ENCODE assay signal across 21 cellular contexts in the genomic region with DNA sequence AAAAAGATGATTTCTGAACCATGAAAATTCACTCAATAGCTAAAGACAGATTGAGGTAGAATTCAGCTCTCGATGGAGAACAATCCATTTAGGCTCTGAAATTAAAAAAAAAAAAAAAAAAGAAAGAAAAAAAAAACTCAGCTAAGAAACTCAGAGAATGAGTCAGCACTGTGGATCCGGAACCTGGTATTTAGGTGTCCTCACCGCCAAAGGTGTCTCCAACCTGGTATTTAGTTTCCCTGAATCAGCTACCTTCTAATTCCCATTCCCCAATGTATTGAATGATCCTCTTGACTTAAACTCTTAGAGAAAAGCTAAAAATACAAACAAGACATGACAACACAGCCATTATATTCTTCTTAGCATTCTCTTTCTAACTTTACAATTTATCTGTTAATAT.
DNase-seq lines count a peak whose midpoint lies in the region; ATAC-seq, FAIRE-seq and TF ChIP-seq lines count a peak whose summit lies in the region.
"Had no signal": no experiment of that assay in that cellular context is flagged by ENCODE, and none has a peak within 500 bp of the region (broad histone marks: within the 10 kb centered on the region; RNA-seq: fewer than 3 reads in every experiment).

No MANE protein-coding gene starts in this region.

- TF ChIP-seq POLR2A in breast epithelium (IDR thresholded peaks at IDR 0.05), result no peak
- TF ChIP-seq POLR2A in K562 (conservative IDR thresholded peaks at IDR 0.05), result no peak
- no peak for TF ChIP-seq POLR2A in HepG2 (IDR thresholded peaks at IDR 0.05; ENCODE audit: insufficient read depth in 1 of 2, low read depth in 2 of 2, low read length in 2 of 2)

- no peak for TF ChIP-seq RAD21 in K562 (CRISPR knock-in tag; conservative IDR thresholded peaks at IDR 0.05 in 1 of 2, IDR thresholded peaks at IDR 0.05 in 1 of 2)
- no peak for TF ChIP-seq RAD21 in HepG2 (CRISPR knock-in tag; IDR thresholded peaks at IDR 0.05)

- H3K79me2 ChIP-seq in K562 (ENCODE audit: control insufficient read depth, insufficient read depth, low read length) (no peaks in the 10 kb centered on the region), HepG2 (ENCODE audit: insufficient read depth, low read length) (no peaks in the 10 kb centered on the region)

- POLR2A ChIA-PET in MCF 10A (lab: Yijun Ruan, JAX) (interaction anchor here (0.7 to 4.6 kb wide), 4 partner anchors 11 to 168 kb away, joined by 4 to 62 read pairs (median 4); a partner anchor contains a TSS), K562 (lab: Yijun Ruan, JAX) (interaction anchor here (1.0 kb wide), 1 partner anchor 11 kb away, joined by 3 read pairs; no protein-coding TSS in a partner anchor), HepG2 (lab: Yijun Ruan, JAX) (no interaction called here), A673 (lab: Charles Lee; ENCODE audit: low non-redundant PET) (no interaction called here)

- H3K27me3 ChIP-seq in breast epithelium (no peaks in the 10 kb centered on the region), K562 (ENCODE audit: control insufficient read depth in 2 of 2, insufficient read depth in 2 of 2, low read length in 2 of 2) (peaks cover 0 to 2% of the 10 kb centered on the region in 2 experiments; a peak in 1 of 5 replicates), HepG2 (ENCODE audit: control insufficient read depth in 1 of 2, insufficient read depth in 2 of 2, low read length in 2 of 2) (no peaks in the 10 kb centered on the region), WERI-Rb-1 (ENCODE audit: insufficient read depth, low read depth, severe bottlenecking) (no peaks in the 10 kb centered on the region), A673 (replicated peaks; ENCODE audit: insufficient read depth, low read depth, low read length, poor library complexity) (no peaks in the 10 kb centered on the region)

- H3K4me1 ChIP-seq in breast epithelium (no peaks in the 10 kb centered on the region), K562 (replicated peaks in 1 of 2; ENCODE audit: control insufficient read depth in 2 of 2, insufficient read depth in 2 of 2, low read length in 2 of 2) (no peaks in the 10 kb centered on the region), HepG2 (ENCODE audit: insufficient read depth, low read length) (peaks cover 55% of the 10 kb centered on the region), A673 (ENCODE audit: insufficient read depth, low read length, poor library complexity, severe bottlenecking) (no peaks in the 10 kb centered on the region)

- H3K9me3 Mint-ChIP-seq in MCF 10A (ENCODE audit: unreplicated experiment), result no peaks in the 10 kb centered on the region

- peak; percentile 6 for FAIRE-seq in K562 (lab: Jason Lieb, UNC)
- no peak for FAIRE-seq in HepG2 (lab: Jason Lieb, UNC)
- FAIRE-seq: GM18507, HTR-8/SVneo had no signal

- no peak overlapping the region for H3K27ac Mint-ChIP-seq in MCF 10A (ENCODE audit: low read depth, unreplicated experiment)

- H3K4me3 Mint-ChIP-seq in MCF 10A (ENCODE audit: unreplicated experiment), result no peak overlapping the region

- TF ChIP-seq CTCF in MCF 10A (IDR thresholded peaks at IDR 0.05; ENCODE audit: unreplicated experiment) (no peak), breast epithelium (IDR thresholded peaks at IDR 0.05) (no peak), K562 (IDR thresholded peaks at IDR 0.05 in 2 of 3, conservative IDR thresholded peaks at IDR 0.05 in 1 of 3; ENCODE audit: insufficient read depth in 2 of 3, low read depth in 1 of 3, low read length in 3 of 3) (no peak), HepG2 (CRISPR knock-in tag; IDR thresholded peaks at IDR 0.05) (no peak), WERI-Rb-1 (IDR thresholded peaks at IDR 0.05; ENCODE audit: low read depth, low read length) (no peak), A673 (conservative IDR thresholded peaks at IDR 0.05; ENCODE audit: low read depth, low read length) (no peak)

- no peaks in the 10 kb centered on the region for H3K9me1 ChIP-seq in K562 (ENCODE audit: control insufficient read depth, insufficient read depth, low read length)

- BruUV-seq in MCF 10A (replicated peaks; lab: Mats Ljungman, UMichigan), result no TSS peak
- BruUV-seq in K562 (replicated peaks; lab: Mats Ljungman, UMichigan), result no TSS peak
- no TSS peak for BruUV-seq in HepG2 (replicated peaks; lab: Mats Ljungman, UMichigan)
- no TSS peak for BruUV-seq in A673 (replicated peaks; lab: Mats Ljungman, UMichigan)

- H3K27ac ChIP-seq in breast epithelium (no peak overlapping the region), K562 (ENCODE audit: extremely low read depth, low read depth, low read length) (no peak overlapping the region), HepG2 (ENCODE audit: extremely low read length, insufficient read depth, low read length) (no peak overlapping the region), WERI-Rb-1 (no peak overlapping the region), A673 (ENCODE audit: low read depth, low read length, poor library complexity, severe bottlenecking) (no peak overlapping the region)
- H3K27ac ChIP-seq: PC-9, RWPE1 had no signal

- ATAC-seq in K562, result no peak
- no peak for ATAC-seq in HepG2
- ATAC-seq in GM21528 (IDR thresholded peaks at IDR 0.05; ENCODE audit: low FRiP score, unreplicated experiment), result no peak

- H3K4me1 Mint-ChIP-seq in MCF 10A (ENCODE audit: insufficient read depth, unreplicated experiment), result peaks cover 11% of the 10 kb centered on the region

- H3K4me3 ChIP-seq in breast epithelium (no peak overlapping the region), K562 (no peak overlapping the region), HepG2 (replicated peaks in 1 of 3; ENCODE audit: insufficient read depth in 1 of 3, low read depth in 2 of 3, low read length in 3 of 3) (no peak overlapping the region; a peak in 1 of 6 replicates), WERI-Rb-1 (ENCODE audit: low read depth, low read length) (no peak overlapping the region), A673 (ENCODE audit: low read depth, low read length, poor library complexity, severe bottlenecking) (no peak overlapping the region)
- H3K4me3 ChIP-seq: PC-9 had no signal

- H3K27me3 Mint-ChIP-seq in MCF 10A (ENCODE audit: insufficient read depth, unreplicated experiment), result no peaks in the 10 kb centered on the region

- no peak overlapping the region for H3K4me2 ChIP-seq in K562 (ENCODE audit: insufficient read depth, low read length)
- peak overlapping the region; percentile 50; the same call in 1 of the 2 replicates for H3K4me2 ChIP-seq in HepG2 (ENCODE audit: low read depth, low read length)
- H3K4me2 ChIP-seq: PC-9 had no signal

- no peaks in the 10 kb centered on the region for H3K36me3 Mint-ChIP-seq in MCF 10A (ENCODE audit: insufficient read depth, unreplicated experiment)

- no peaks in the 10 kb centered on the region for H3K9me3 ChIP-seq in breast epithelium
- no peaks in the 10 kb centered on the region for H3K9me3 ChIP-seq in K562 (replicated peaks; ENCODE audit: control insufficient read depth, insufficient read depth, low read depth, low read length)
- no peaks in the 10 kb centered on the region for H3K9me3 ChIP-seq in HepG2 (ENCODE audit: low read length)
- H3K9me3 ChIP-seq in WERI-Rb-1 (ENCODE audit: severe bottlenecking), result peaks cover 4% of the 10 kb centered on the region
- H3K9me3 ChIP-seq in A673 (ENCODE audit: low read depth, low read length, poor library complexity, severe bottlenecking), result no peaks in the 10 kb centered on the region

- CTCF ChIA-PET in MCF 10A (lab: Yijun Ruan, JAX) (interaction anchor here (0.6 to 2.3 kb wide), 3 partner anchors 14 to 155 kb away, joined by 3 to 8 read pairs (median 3); no protein-coding TSS in a partner anchor), K562 (lab: Yijun Ruan, JAX; ENCODE audit: low intra/inter-chr PET ratio) (no interaction called here), HepG2 (lab: Yijun Ruan, JAX; ENCODE audit: low intra/inter-chr PET ratio, low total read pairs) (no interaction called here), A673 (lab: Charles Lee) (no interaction called here)

- intact Hi-C loops in MCF 10A (cut with micrococcal nuclease), result no loop called here
- intact Hi-C loops in breast epithelium (cut with DNase I; ENCODE audit: low total_unique reads), result no loop called here
- intact Hi-C loops in K562 (cut with micrococcal nuclease), result no loop called here
- intact Hi-C loops in HepG2 (cut with micrococcal nuclease; ENCODE audit: unreplicated experiment), result no loop called here
- intact Hi-C loops in A673 (cut with micrococcal nuclease; ENCODE audit: unreplicated experiment), result no loop called here

- H3K36me3 ChIP-seq in breast epithelium, result no peaks in the 10 kb centered on the region
- H3K36me3 ChIP-seq in K562 (ENCODE audit: control insufficient read depth, insufficient read depth, low read length), result no peaks in the 10 kb centered on the region
- H3K36me3 ChIP-seq in HepG2 (replicated peaks in 1 of 2; ENCODE audit: control insufficient read depth in 1 of 2, insufficient read depth in 2 of 2, low read length in 2 of 2), result no peaks in the 10 kb centered on the region
- no peaks in the 10 kb centered on the region for H3K36me3 ChIP-seq in WERI-Rb-1
- H3K36me3 ChIP-seq in A673 (ENCODE audit: insufficient read depth, low read length, poor library complexity, severe bottlenecking), result no peaks in the 10 kb centered on the region

- DNase-seq in MCF 10A (ENCODE audit: unreplicated experiment), result peak; percentile 17
- DNase-seq in breast epithelium (ENCODE audit: low spot score in 2 of 2), result no peak
- DNase-seq in K562 (ENCODE audit: extremely low read depth in 1 of 4, low spot score in 3 of 4), result no peak
- DNase-seq in HepG2 (ENCODE audit: low spot score), result no peak
- DNase-seq in NCI-H2081 treated with DMSO at 0.1 percent for 48 hours (lab: John Stamatoyannopoulos, UW), result no peak
- DNase-seq in WERI-Rb-1, result no peak
- DNase-seq in A673 (ENCODE audit: low spot score), result no peak
- DNase-seq: 8988T, Calu3, H7, MV-4-11, NCI-H1105, NCI-H1436 treated with DMSO at 0.1 percent for 48 hours, NCI-H2029 treated with DMSO at 0.1 percent for 48 hours, NCI-H2227 treated with DMSO at 0.1 percent for 48 hours, SHP77 had no signal

- 6% methylated on average over 3 of the region's 3 CpGs for WGBS in K562 (ENCODE audit: insufficient coverage, low coverage, missing lambda C conversion rate)
- 33% methylated on average over 3 of the region's 3 CpGs for WGBS in HepG2 (ENCODE audit: low lambda C conversion rate)

- H2AFZ ChIP-seq in K562 (ENCODE audit: low read depth, low read length) (no peak overlapping the region), HepG2 (ENCODE audit: low read length) (no peak overlapping the region)
- H2AFZ ChIP-seq: PC-9 had no signal

- in situ Hi-C loops in K562 (cut with MboI) (no loop called here), HepG2 (cut with HindIII; ENCODE audit: extremely low pct_ligation_motif_present, low pct_unique_long_range_greater_than_20kb) (no loop called here)

- TF ChIP-seq EP300 in K562 (IDR thresholded peaks at IDR 0.05; ENCODE audit: low read length), result no peak
- no peak for TF ChIP-seq EP300 in HepG2 (IDR thresholded peaks at IDR 0.05; ENCODE audit: low read depth in 2 of 2, low read length in 2 of 2)
- TF ChIP-seq EP300 in HepG2 (CRISPR knock-in tag; IDR thresholded peaks at IDR 0.05; ENCODE audit: borderline replicate concordance), result no peak

- no peaks in the 10 kb centered on the region for H4K20me1 ChIP-seq in K562 (replicated peaks; ENCODE audit: control insufficient read depth, insufficient read depth, low read length)
- no peaks in the 10 kb centered on the region for H4K20me1 ChIP-seq in HepG2 (ENCODE audit: insufficient read depth, low read length)

- H3K9ac ChIP-seq in K562 (ENCODE audit: insufficient read depth in 1 of 2, low read depth in 2 of 2, low read length in 2 of 2) (no peak overlapping the region), HepG2 (ENCODE audit: insufficient read depth, low read depth, low read length) (no peak overlapping the region)

Comparison
In these comparisons a context has a peak if more than half of its experiments do, and no peak if none do; other contexts are left out.
1. POLR2A ChIA-PET loops: an anchor here in MCF 10A (0.7 to 4.6 kb wide) and K562 (1.0 kb wide); none called in HepG2 and A673.